8 cellular contexts compared by ENCODE assay signal in the genomic region with DNA sequence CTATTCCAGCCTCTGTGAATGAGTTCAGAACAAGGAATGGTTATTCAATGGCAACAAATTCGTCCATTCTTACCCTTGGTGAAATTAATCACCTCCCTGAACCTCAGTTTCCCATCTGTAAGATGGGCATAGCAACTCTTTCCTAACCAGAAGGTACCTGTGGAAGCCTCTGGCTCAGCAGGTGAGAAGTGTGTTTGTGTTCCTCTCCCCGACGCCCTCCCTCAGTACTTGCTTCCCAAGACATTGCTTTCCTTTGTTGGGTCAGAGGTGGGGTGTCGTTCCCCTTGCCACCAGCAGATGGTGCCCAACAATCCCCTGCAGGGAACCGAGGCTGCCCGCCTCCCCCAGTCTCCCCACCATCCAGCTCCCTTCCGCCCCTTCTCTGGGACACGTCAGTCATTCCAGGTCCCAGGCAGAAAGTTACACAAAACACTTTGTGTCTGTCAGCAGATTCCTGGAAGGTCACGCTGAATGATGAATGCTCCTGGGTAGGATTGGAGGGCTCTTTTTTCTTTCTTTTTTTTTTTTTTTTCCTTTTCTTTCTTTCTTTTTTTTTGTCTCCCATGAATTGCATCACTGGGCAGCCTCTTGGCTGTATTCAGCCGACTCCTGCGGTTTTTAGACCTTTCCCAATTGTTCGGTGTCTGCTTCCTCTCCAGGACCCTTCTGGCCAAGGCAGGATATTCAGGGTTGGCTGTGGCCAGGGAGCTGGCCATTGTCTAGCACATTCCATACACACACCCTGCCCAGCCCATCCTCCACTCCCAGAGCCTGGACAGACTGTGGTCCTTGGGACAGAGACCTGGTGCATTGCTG.
DNase-seq lines count a peak whose midpoint lies in the region; ATAC-seq and TF ChIP-seq lines count a peak whose summit lies in the region.

No MANE protein-coding gene starts in this region.

- ATAC-seq in HG03039 (IDR thresholded peaks at IDR 0.05; ENCODE audit: unreplicated experiment) = peak; percentile 30
- peak; percentile 88 for ATAC-seq in naive thymus-derived CD4-positive, alpha-beta T cell
- peak; percentile 65 for ATAC-seq in stimulated activated effector memory CD8-positive, alpha-beta T cell treated with anti-CD3 and anti-CD28 coated beads, Interleukin-12 subunit alpha, Interleukin-12 subunit beta, amount 100 ng/mL, for 72 hours

- H3K27ac Mint-ChIP-seq in naive thymus-derived CD4-positive, alpha-beta T cell = peak overlapping the region in 2 of 9 donors; percentile 13 to 22
- H3K27ac Mint-ChIP-seq in stimulated activated effector memory CD8-positive, alpha-beta T cell treated with anti-CD3 and anti-CD28 coated beads, Interleukin-12 subunit alpha, Interleukin-12 subunit beta, amount 100 ng/mL, for 72 hours = no peak overlapping the region

- H3K9me3 Mint-ChIP-seq in naive thymus-derived CD4-positive, alpha-beta T cell = peaks cover 0 to 20% (median 6%) of the 10 kb centered on the region in 11 donors
- H3K9me3 Mint-ChIP-seq in stimulated activated effector memory CD8-positive, alpha-beta T cell treated with anti-CD3 and anti-CD28 coated beads, Interleukin-12 subunit alpha, Interleukin-12 subunit beta, amount 100 ng/mL, for 72 hours = no peaks in the 10 kb centered on the region

- no peak overlapping the region for H3K27ac ChIP-seq in naive thymus-derived CD4-positive, alpha-beta T cell (ENCODE audit: low read depth, low read length)

- H3K4me3 Mint-ChIP-seq in naive thymus-derived CD4-positive, alpha-beta T cell = peak overlapping the region; percentile 28 to 71 (median 54)
- peak overlapping the region; percentile 55 for H3K4me3 Mint-ChIP-seq in stimulated activated effector memory CD8-positive, alpha-beta T cell treated with anti-CD3 and anti-CD28 coated beads, Interleukin-12 subunit alpha, Interleukin-12 subunit beta, amount 100 ng/mL, for 72 hours

- no peak overlapping the region for H3K4me3 ChIP-seq in epithelial cell of proximal tubule (ENCODE audit: low read depth, low read length)
- peak overlapping the region; percentile 14 for H3K4me3 ChIP-seq in naive thymus-derived CD4-positive, alpha-beta T cell (ENCODE audit: low read length)

- peak; percentile 98 for TF ChIP-seq CTCF in epithelial cell of proximal tubule (conservative IDR thresholded peaks at IDR 0.05; ENCODE audit: low read depth, low read length)

- peaks cover 0 to 4% (median 3%) of the 10 kb centered on the region in 5 donors for H3K36me3 Mint-ChIP-seq in naive thymus-derived CD4-positive, alpha-beta T cell
- H3K36me3 Mint-ChIP-seq in stimulated activated effector memory CD8-positive, alpha-beta T cell treated with anti-CD3 and anti-CD28 coated beads, Interleukin-12 subunit alpha, Interleukin-12 subunit beta, amount 100 ng/mL, for 72 hours = no peaks in the 10 kb centered on the region

- H3K27me3 ChIP-seq in naive thymus-derived CD4-positive, alpha-beta T cell (ENCODE audit: control insufficient read depth in 2 of 2, insufficient read depth in 2 of 2, low read length in 2 of 2) = no peaks in the 10 kb centered on the region

- peak; percentile 51 for DNase-seq in NCI-H2227 (lab: John Stamatoyannopoulos, UW; ENCODE audit: unreplicated experiment)
- DNase-seq in NCI-H2227 treated with DMSO at 0.1 percent for 48 hours (lab: John Stamatoyannopoulos, UW) = no peak
- DNase-seq in NOMO-1 treated with DMSO at 0.1 percent for 48 hours (lab: John Stamatoyannopoulos, UW; ENCODE audit: unreplicated experiment) = peak; percentile 50
- peak; percentile 82 for DNase-seq in activated CD8-positive, alpha-beta memory T cell treated with anti-CD3 and anti-CD28 coated beads, Interleukin-2, amount 50 U/mL, for 48 hours
- DNase-seq in epithelial cell of proximal tubule (ENCODE audit: low read depth) = peak; percentile 80
- peak; percentile 38 to 71 (median 57) for DNase-seq in naive thymus-derived CD4-positive, alpha-beta T cell
- DNase-seq in stimulated activated effector memory CD8-positive, alpha-beta T cell treated with anti-CD3 and anti-CD28 coated beads, Interleukin-12 subunit alpha, Interleukin-12 subunit beta, amount 100 ng/mL, for 72 hours (ENCODE audit: low spot score in 2 of 2) = peak; percentile 58 to 75

- CTCF ChIA-PET in naive thymus-derived CD4-positive, alpha-beta T cell (lab: Charles Lee) = interaction anchor here (0.5 to 2.4 kb wide), 10 partner anchors 83 to 1181 kb away, joined by 3 to 11 read pairs (median 4); a partner anchor contains a TSS

- intact Hi-C loops in naive thymus-derived CD4-positive, alpha-beta T cell (cut with micrococcal nuclease) = loop anchor here (1.0 to 10.0 kb wide), 15 partner anchors 33 to 1144 kb away; a partner anchor contains a TSS

- H3K27me3 Mint-ChIP-seq in naive thymus-derived CD4-positive, alpha-beta T cell = peaks cover 0 to 28% (median 0%) of the 10 kb centered on the region in 5 donors

- POLR2A ChIA-PET in naive thymus-derived CD4-positive, alpha-beta T cell (lab: Charles Lee) = interaction anchor here (1.5 kb wide), 1 partner anchor 182 kb away, joined by 4 read pairs; no protein-coding TSS in a partner anchor

- peaks cover 8 to 14% (median 11%) of the 10 kb centered on the region in 7 donors for H3K4me1 Mint-ChIP-seq in naive thymus-derived CD4-positive, alpha-beta T cell
- H3K4me1 Mint-ChIP-seq in stimulated activated effector memory CD8-positive, alpha-beta T cell treated with anti-CD3 and anti-CD28 coated beads, Interleukin-12 subunit alpha, Interleukin-12 subunit beta, amount 100 ng/mL, for 72 hours = peaks cover 10% of the 10 kb centered on the region

- peaks cover 0 to 7% of the 10 kb centered on the region in 2 donors for H3K4me1 ChIP-seq in naive thymus-derived CD4-positive, alpha-beta T cell (ENCODE audit: control insufficient read depth in 2 of 2, insufficient read depth in 2 of 2, low read length in 2 of 2)

- no peaks in the 10 kb centered on the region for H3K36me3 ChIP-seq in naive thymus-derived CD4-positive, alpha-beta T cell (ENCODE audit: control insufficient read depth in 2 of 3, insufficient read depth in 3 of 3, low read length in 3 of 3)

- no peaks in the 10 kb centered on the region for H3K9me3 ChIP-seq in naive thymus-derived CD4-positive, alpha-beta T cell (ENCODE audit: control insufficient read depth in 2 of 3, low read length in 3 of 3)

Comparison
In these comparisons a context has a peak if more than half of its experiments do, and no peak if none do; other contexts are left out.
1. ATAC-seq: peak in every context shown above with its lines; median percentile 88 in naive thymus-derived CD4-positive, alpha-beta T cell; 65 in stimulated activated effector memory CD8-positive, alpha-beta T cell treated with anti-CD3 and anti-CD28 coated beads, Interleukin-12 subunit alpha, Interleukin-12 subunit beta, amount 100 ng/mL, for 72 hours; 30 in HG03039.